In the genomic region with DNA sequence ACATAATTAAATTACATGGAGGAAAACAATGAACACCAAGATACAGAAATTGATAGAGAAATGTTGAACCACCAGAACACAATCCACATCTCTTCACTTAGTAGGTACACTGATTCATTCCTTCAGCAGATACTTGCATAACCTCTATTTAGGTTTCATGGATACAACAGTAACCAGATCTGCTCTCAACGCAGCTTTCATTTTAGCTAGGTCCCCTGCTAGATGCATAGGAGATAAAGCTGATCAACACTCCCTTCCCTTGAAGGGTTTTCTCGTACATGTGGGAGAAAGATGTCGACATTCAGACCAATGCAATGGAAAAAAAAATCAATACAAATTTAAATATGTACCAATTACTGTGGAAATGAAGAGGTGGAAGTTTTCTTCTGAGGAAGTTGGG, we compare ENCODE assay signal across 23 cellular contexts. TPM values are rescaled to one million over a fixed set of nuclear protein-coding genes. Genes with fewer than 3 reads are reported as not detected.
"Had no signal": no experiment of that assay in that cellular context is flagged by ENCODE, and none has a peak within 500 bp of the region (broad histone marks: within the 10 kb centered on the region; RNA-seq: fewer than 3 reads in every experiment).

No MANE protein-coding gene starts in this region.

- H3K4me1 Mint-ChIP-seq: activated naive CD4-positive, alpha-beta T cell treated with anti-CD3 and anti-CD28 coated beads, Interleukin-2, amount 10 ng/mL, durations not matched to agents 7 days and 5 days had no signal

- H3K27ac ChIP-seq: VCaP had no signal

- H3K36me3 Mint-ChIP-seq: activated naive CD4-positive, alpha-beta T cell treated with anti-CD3 and anti-CD28 coated beads, Interleukin-2, amount 10 ng/mL, durations not matched to agents 7 days and 5 days; activated naive CD8-positive, alpha-beta T cell treated with anti-CD3 and anti-CD28 coated beads for 36 hours had no signal

- H3K9me3 ChIP-seq: adrenal gland had no signal

- H3K27me3 ChIP-seq: adrenal gland had no signal

- H3K4me3 Mint-ChIP-seq: activated CD4-positive, alpha-beta T cell treated with anti-CD3 and anti-CD28 coated beads for 36 hours; activated CD8-positive, alpha-beta T cell treated with anti-CD3 and anti-CD28 coated beads for 36 hours; activated naive CD4-positive, alpha-beta T cell treated with anti-CD3 and anti-CD28 coated beads, Interleukin-2, amount 10 ng/mL, durations not matched to agents 7 days and 5 days; activated naive CD8-positive, alpha-beta T cell treated with anti-CD3 and anti-CD28 coated beads for 36 hours; activated T-cell treated with anti-CD3 and anti-CD28 coated beads, Interleukin-2, amount 50 U/mL, for 72 hours had no signal

- ATAC-seq: activated CD4-positive, alpha-beta T cell treated with anti-CD3 and anti-CD28 coated beads for 36 hours; activated CD8-positive, alpha-beta T cell treated with anti-CD3 and anti-CD28 coated beads for 36 hours; activated T-cell treated with anti-CD3 and anti-CD28 coated beads, Interleukin-2, amount 50 U/mL, for 72 hours; K562 had no signal

- H3K27me3 Mint-ChIP-seq: activated CD8-positive, alpha-beta T cell treated with anti-CD3 and anti-CD28 coated beads for 36 hours; activated naive CD4-positive, alpha-beta T cell treated with anti-CD3 and anti-CD28 coated beads, Interleukin-2, amount 10 ng/mL, durations not matched to agents 7 days and 5 days had no signal

- FAIRE-seq: K562, RCC 7860 had no signal

- DNase-seq: activated CD4-positive, alpha-beta T cell treated with anti-CD3 and anti-CD28 coated beads for 36 hours; activated CD8-positive, alpha-beta memory T cell treated with anti-CD3 and anti-CD28 coated beads, Interleukin-2, amount 50 U/mL, for 4 hours; activated CD8-positive, alpha-beta T cell treated with anti-CD3 and anti-CD28 coated beads for 36 hours; activated gamma-delta T cell treated with Interleukin-2 at 50 U/mL for 16 hours; activated naive CD4-positive, alpha-beta T cell treated with anti-CD3 and anti-CD28 coated beads, Interleukin-2, amount 10 ng/mL, durations not matched to agents 7 days and 5 days; activated naive CD8-positive, alpha-beta T cell treated with anti-CD3 and anti-CD28 coated beads for 36 hours; activated T-cell treated with anti-CD3 and anti-CD28 coated beads, Interleukin-2, amount 50 U/mL, for 72 hours; anterior cingulate cortex; cerebellar nuclear complex; Karpas-422; NCI-H1105 treated with DMSO at 0.1 percent for 48 hours; NCI-H1436 treated with DMSO at 0.1 percent for 48 hours; NCI-H187; NCI-H510A treated with DMSO at 0.1 percent for 48 hours; NCI-H69; SHP77; T-helper 1 cell had no signal

- H3K4me3 ChIP-seq: K562 had no signal

- H3K36me3 ChIP-seq: adrenal gland had no signal

- H3K9me3 Mint-ChIP-seq: activated CD8-positive, alpha-beta T cell treated with anti-CD3 and anti-CD28 coated beads for 36 hours; activated naive CD4-positive, alpha-beta T cell treated with anti-CD3 and anti-CD28 coated beads, Interleukin-2, amount 10 ng/mL, durations not matched to agents 7 days and 5 days; activated naive CD8-positive, alpha-beta T cell treated with anti-CD3 and anti-CD28 coated beads for 36 hours; activated T-helper 2 cell treated with anti-CD3 and anti-CD28 coated beads, Interferon-gamma antibody, Interleukin-2, Interleukin-4, amounts not matched to agents 10 μg/mL and 5 μg/mL and 100 μg/mL, durations not matched to agents 14 hours and 24 hours and 36 hours had no signal

- H3K27ac Mint-ChIP-seq: activated CD4-positive, alpha-beta T cell treated with anti-CD3 and anti-CD28 coated beads for 36 hours; activated CD8-positive, alpha-beta T cell treated with anti-CD3 and anti-CD28 coated beads for 36 hours; activated naive CD4-positive, alpha-beta T cell treated with anti-CD3 and anti-CD28 coated beads, Interleukin-2, amount 10 ng/mL, durations not matched to agents 7 days and 5 days; activated naive CD8-positive, alpha-beta T cell treated with anti-CD3 and anti-CD28 coated beads for 36 hours; activated T-cell treated with anti-CD3 and anti-CD28 coated beads, Interleukin-2, amount 50 U/mL, for 72 hours; activated T-helper 2 cell treated with anti-CD3 and anti-CD28 coated beads, Interferon-gamma antibody, Interleukin-2, Interleukin-4, amounts not matched to agents 10 μg/mL and 5 μg/mL and 100 μg/mL, durations not matched to agents 14 hours and 24 hours and 36 hours had no signal

RNA-seq across cellular contexts. Expression of a gene that starts 37.3 kb away (rescaled TPM):
- total RNA-seq: activated CD8-positive, alpha-beta T cell treated with anti-CD3 and anti-CD28 coated beads for 36 hours; activated naive CD8-positive, alpha-beta T cell treated with anti-CD3 and anti-CD28 coated beads for 36 hours; T-helper 2 cell treated with Interferon-gamma antibody and Interleukin-4, amounts not matched to agents 100 ng/mL and 5 ng/mL, for 36 hours had no signal
